8 cellular contexts compared by ENCODE assay signal in genomic region chr6:90103056-90103793, GRCh38.
DNase-seq lines count a peak whose midpoint lies in the region; ATAC-seq and TF ChIP-seq lines count a peak whose summit lies in the region.

No MANE protein-coding gene starts in this region.

- no peaks in the 10 kb centered on the region for H3K36me3 ChIP-seq in smooth muscle cell (ENCODE audit: low read depth)

- peak; percentile 8 for DNase-seq in AG04450 (ENCODE audit: low read depth, low spot score)
- peak; percentile 46 to 54 for DNase-seq in activated CD4-positive, alpha-beta T cell treated with anti-CD3 and anti-CD28 coated beads, Interleukin-2, amount 50 U/mL, for 48 hours
- no peak for DNase-seq in smooth muscle cell (lab: John Stamatoyannopoulos, UW; ENCODE audit: unreplicated experiment)
- DNase-seq in SHP77 treated with DMSO at 0.1 percent for 48 hours (lab: John Stamatoyannopoulos, UW): no peak
- DNase-seq in posterior cingulate gyrus: no peak
- no peak for DNase-seq in NCI-H774 (lab: John Stamatoyannopoulos, UW)

- H3K79me2 ChIP-seq in smooth muscle cell (ENCODE audit: low read depth): no peaks in the 10 kb centered on the region

- H3K4me1 ChIP-seq in smooth muscle cell (ENCODE audit: low read depth): peaks cover 10% of the 10 kb centered on the region

- CTCF ChIA-PET in AG04450 (lab: Charles Lee): no interaction called here

- no peak overlapping the region for H3K9ac ChIP-seq in smooth muscle cell (ENCODE audit: low read depth)

- 61% methylated on average over 13 of the region's 13 CpGs for WGBS in smooth muscle cell (ENCODE audit: low lambda C conversion rate)

- POLR2A ChIA-PET in AG04450 (lab: Yijun Ruan, JAX): no interaction called here

- H3K27ac ChIP-seq in AG04450 (ENCODE audit: low read depth, low read length) (no peak overlapping the region), smooth muscle cell (ENCODE audit: low read depth) (no peak overlapping the region)

- H3K27me3 ChIP-seq in AG04450 (ENCODE audit: control insufficient read depth, insufficient read depth, low read length) (no peaks in the 10 kb centered on the region), smooth muscle cell (ENCODE audit: low read depth) (no peaks in the 10 kb centered on the region)

- no peak for TF ChIP-seq CTCF in AG04450 (IDR thresholded peaks at IDR 0.05; ENCODE audit: low read depth, low read length)
- TF ChIP-seq CTCF in smooth muscle cell (IDR thresholded peaks at IDR 0.05; ENCODE audit: borderline replicate concordance, insufficient read depth, poor library complexity, severe bottlenecking): no peak

- H2AFZ ChIP-seq in smooth muscle cell (ENCODE audit: low read depth): no peak overlapping the region

- H3K4me2 ChIP-seq in smooth muscle cell: peak overlapping the region; percentile 63

- no peaks in the 10 kb centered on the region for H3F3A ChIP-seq in smooth muscle cell (ENCODE audit: low read depth)

- H3K9me3 ChIP-seq in AG04450 (ENCODE audit: control insufficient read depth, insufficient read depth, low read length) (no peaks in the 10 kb centered on the region), smooth muscle cell (replicated peaks; ENCODE audit: low read depth) (no peaks in the 10 kb centered on the region)

- no peaks in the 10 kb centered on the region for H4K20me1 ChIP-seq in smooth muscle cell (ENCODE audit: low read depth)

- no peak overlapping the region for H3K4me3 ChIP-seq in AG04450 (ENCODE audit: low read depth, low read length)
- peak overlapping the region; percentile 14 for H3K4me3 ChIP-seq in smooth muscle cell

- ATAC-seq in GM18909 (IDR thresholded peaks at IDR 0.05; ENCODE audit: poor library complexity, unreplicated experiment) (peak; percentile 80), HG03095 (IDR thresholded peaks at IDR 0.05; ENCODE audit: unreplicated experiment) (peak; percentile 72)

- intact Hi-C loops in posterior cingulate gyrus (cut with DNase I): loop anchor here (10.0 kb wide), 1 partner anchor 122 kb away; no protein-coding TSS in a partner anchor

Comparison
In these comparisons a context has a peak if more than half of its experiments do, and no peak if none do; other contexts are left out.
1. DNase-seq: peak in AG04450 (single experiment) and activated CD4-positive, alpha-beta T cell treated with anti-CD3 and anti-CD28 coated beads, Interleukin-2, amount 50 U/mL, for 48 hours (2 of 2); none in smooth muscle cell (single experiment), SHP77 treated with DMSO at 0.1 percent for 48 hours (single experiment), posterior cingulate gyrus (0 of 10) and NCI-H774 (single experiment).